ENCODE assay signal across 8 cellular contexts in the genomic region with DNA sequence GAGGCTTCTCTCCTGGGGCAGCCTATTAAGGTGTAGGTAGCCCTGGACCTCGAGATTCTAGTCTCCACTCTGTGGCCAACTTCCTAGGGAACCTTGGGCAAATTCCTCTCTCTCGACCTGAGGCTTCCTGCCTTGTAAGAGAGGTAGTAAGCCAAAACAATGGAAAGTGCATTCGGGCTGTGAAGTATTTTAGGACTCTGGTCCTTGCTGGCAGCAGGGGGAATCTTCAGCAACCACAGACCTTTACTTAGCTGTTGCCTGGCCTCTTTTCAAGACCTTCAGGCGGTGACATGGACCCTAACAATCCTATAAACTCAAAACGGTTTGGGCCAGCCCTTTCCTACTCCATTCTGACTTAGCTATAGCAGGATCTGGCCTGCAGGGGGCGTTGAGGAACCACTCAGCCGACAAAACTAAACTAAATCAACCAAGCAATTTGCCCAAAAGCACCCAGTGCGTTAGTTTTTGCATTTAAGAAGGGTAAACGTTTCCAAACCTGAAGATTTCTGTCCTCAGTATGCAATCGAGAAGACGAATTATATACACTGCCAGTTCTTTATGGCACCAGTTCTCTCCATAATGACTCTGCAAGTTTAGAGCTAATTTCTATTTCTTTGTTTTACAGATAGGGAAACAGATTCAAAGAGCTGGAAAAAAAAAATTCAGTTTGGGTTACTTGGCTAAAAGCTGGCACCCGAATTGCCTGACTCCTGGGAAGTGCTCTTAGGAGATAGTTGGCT. TPM values are rescaled to one million over a fixed set of nuclear protein-coding genes. Genes with fewer than 3 reads are reported as not detected.
DNase-seq lines count a peak whose midpoint lies in the region; ATAC-seq and TF ChIP-seq lines count a peak whose summit lies in the region.

No MANE protein-coding gene starts in this region.

- H3K9me2 ChIP-seq in Karpas-422 (replicated peaks; ENCODE audit: insufficient read depth, low read length): no peaks in the 10 kb centered on the region

- H3K27me3 Mint-ChIP-seq in activated T-helper 17 cell treated with anti-CD3 and anti-CD28 coated beads, Interleukin-2, amount 50 U/mL, for 72 hours: no peaks in the 10 kb centered on the region
- H3K27me3 Mint-ChIP-seq in nephron (ENCODE audit: low read depth): no peaks in the 10 kb centered on the region

- peak overlapping the region; percentile 84 for H3K4me3 Mint-ChIP-seq in activated T-helper 17 cell treated with anti-CD3 and anti-CD28 coated beads, Interleukin-2, amount 50 U/mL, for 72 hours
- H3K4me3 Mint-ChIP-seq in nephron: peak overlapping the region; percentile 62 to 85 (median 63)

- H3K4me3 ChIP-seq in Karpas-422 (ENCODE audit: low read length) (peak overlapping the region; percentile 55; the same call in 1 of the 2 replicates), fibroblast of pulmonary artery (replicated peaks; ENCODE audit: low read depth, low read length) (peak overlapping the region; percentile 1)

- H3K36me3 Mint-ChIP-seq in activated T-helper 17 cell treated with anti-CD3 and anti-CD28 coated beads, Interleukin-2, amount 50 U/mL, for 72 hours (ENCODE audit: low read depth): no peaks in the 10 kb centered on the region
- no peaks in the 10 kb centered on the region for H3K36me3 Mint-ChIP-seq in nephron (ENCODE audit: low read depth)

- peaks cover 38% of the 10 kb centered on the region for H3K4me1 Mint-ChIP-seq in activated T-helper 17 cell treated with anti-CD3 and anti-CD28 coated beads, Interleukin-2, amount 50 U/mL, for 72 hours
- peaks cover 46% of the 10 kb centered on the region for H3K4me1 Mint-ChIP-seq in nephron

- peak overlapping the region; percentile 91 for H3K27ac Mint-ChIP-seq in activated T-helper 17 cell treated with anti-CD3 and anti-CD28 coated beads, Interleukin-2, amount 50 U/mL, for 72 hours
- H3K27ac Mint-ChIP-seq in nephron: peak overlapping the region; percentile 92 to 97 (median 94)

- in situ Hi-C loops in G401 (cut with HindIII; ENCODE audit: low sequenced_read_pairs): no loop called here

- TF ChIP-seq CTCF in fibroblast of pulmonary artery (IDR thresholded peaks at IDR 0.05; ENCODE audit: low read length, missing control alignments): peak; percentile 98
- peak; percentile 85 to 94 (median 93) for TF ChIP-seq CTCF in nephron (IDR thresholded peaks at IDR 0.05; ENCODE audit: unreplicated experiment in 3 of 3)

- peak overlapping the region; percentile 74 for H3K4me2 ChIP-seq in Karpas-422 (ENCODE audit: low read depth, low read length, poor library complexity, severe bottlenecking)

- H3K9ac ChIP-seq in Karpas-422 (ENCODE audit: low read length): peak overlapping the region; percentile 65

- H2AFZ ChIP-seq in Karpas-422 (ENCODE audit: low read length): peak overlapping the region; percentile 89

- peak; percentile 34 for ATAC-seq in activated T-helper 17 cell treated with anti-CD3 and anti-CD28 coated beads, Interleukin-2, amount 50 U/mL, for 72 hours (replicated peaks)
- ATAC-seq in HG03097 (IDR thresholded peaks at IDR 0.05; ENCODE audit: low FRiP score, unreplicated experiment): no peak

- no peaks in the 10 kb centered on the region for H3K27me3 ChIP-seq in Karpas-422 (ENCODE audit: low read length)

- H3K9me3 Mint-ChIP-seq in activated T-helper 17 cell treated with anti-CD3 and anti-CD28 coated beads, Interleukin-2, amount 50 U/mL, for 72 hours: no peaks in the 10 kb centered on the region
- H3K9me3 Mint-ChIP-seq in nephron: no peaks in the 10 kb centered on the region

- peak overlapping the region; percentile 88 for H3K27ac ChIP-seq in Karpas-422 (ENCODE audit: low read length)

- peaks cover 52% of the 10 kb centered on the region for H3K4me1 ChIP-seq in Karpas-422 (ENCODE audit: low read length)

- peaks cover 22% of the 10 kb centered on the region for H3K79me2 ChIP-seq in Karpas-422 (ENCODE audit: low read length)

- DNase-seq in G401 (ENCODE audit: low spot score): peak; percentile 88
- peak; percentile 94 for DNase-seq in Karpas-422
- DNase-seq in RPMI7951 (ENCODE audit: low read depth): peak; percentile 72
- DNase-seq in fibroblast of pulmonary artery (ENCODE audit: low read depth): peak; percentile 90
- DNase-seq in stimulated activated naive CD4-positive, alpha-beta T cell (lab: John Stamatoyannopoulos, UW): peak; percentile 61 to 87 (median 74)

- H4K20me1 ChIP-seq in Karpas-422 (ENCODE audit: insufficient read depth, low read depth, low read length): no peaks in the 10 kb centered on the region

- peaks cover 5% of the 10 kb centered on the region; the same call in 1 of the 2 replicates for H3K36me3 ChIP-seq in Karpas-422 (ENCODE audit: insufficient read depth, low read length)

- no peaks in the 10 kb centered on the region for H3K9me3 ChIP-seq in Karpas-422 (ENCODE audit: low read length)

RNA-seq across cellular contexts. Expression of a gene that starts 10.9 kb away (rescaled TPM):
- total RNA-seq in G401 (2014; rRNA removed; shearing (Covaris generic)): 54.0 and 56.6 TPM in 2 replicates
- total RNA-seq in Karpas-422 (2014; rRNA removed; shearing (Covaris generic); ENCODE audit: low replicate concordance): 35.1 and 46.0 TPM in 2 replicates
- 5.3 and 6.8 TPM in 2 replicates for total RNA-seq in RPMI7951 (2014; rRNA removed; shearing (Covaris generic))
- 10 to 100 TPM; 11.8 to 14.6 TPM for total RNA-seq in activated T-helper 17 cell treated with anti-CD3 and anti-CD28 coated beads, Interleukin-2, amount 50 U/mL, for 72 hours

RNA-seq across cellular contexts. Expression of a gene that starts 12.5 kb away (rescaled TPM):
- total RNA-seq in G401 (2014; rRNA removed; shearing (Covaris generic)): 79.9 and 135 TPM in 2 replicates
- total RNA-seq in Karpas-422 (2014; rRNA removed; shearing (Covaris generic); ENCODE audit: low replicate concordance): 248 and 524 TPM in 2 replicates
- total RNA-seq in RPMI7951 (2014; rRNA removed; shearing (Covaris generic)): 353 and 365 TPM in 2 replicates
- total RNA-seq in activated T-helper 17 cell treated with anti-CD3 and anti-CD28 coated beads, Interleukin-2, amount 50 U/mL, for 72 hours: 100 to 1,000 TPM; 121 to 143 TPM

RNA-seq across cellular contexts. Expression of a gene that starts 15.6 kb away (rescaled TPM):
- 195 and 220 TPM in 2 replicates for total RNA-seq in G401 (2014; rRNA removed; shearing (Covaris generic))
- 56.9 and 71.8 TPM in 2 replicates for total RNA-seq in Karpas-422 (2014; rRNA removed; shearing (Covaris generic); ENCODE audit: low replicate concordance)
- 108 and 132 TPM in 2 replicates for total RNA-seq in RPMI7951 (2014; rRNA removed; shearing (Covaris generic))
- total RNA-seq in activated T-helper 17 cell treated with anti-CD3 and anti-CD28 coated beads, Interleukin-2, amount 50 U/mL, for 72 hours: 100 to 1,000 TPM in 1 of 2 donors, 10 to 100 TPM in 1; 66.2 to 102 TPM
